In the genomic region with DNA sequence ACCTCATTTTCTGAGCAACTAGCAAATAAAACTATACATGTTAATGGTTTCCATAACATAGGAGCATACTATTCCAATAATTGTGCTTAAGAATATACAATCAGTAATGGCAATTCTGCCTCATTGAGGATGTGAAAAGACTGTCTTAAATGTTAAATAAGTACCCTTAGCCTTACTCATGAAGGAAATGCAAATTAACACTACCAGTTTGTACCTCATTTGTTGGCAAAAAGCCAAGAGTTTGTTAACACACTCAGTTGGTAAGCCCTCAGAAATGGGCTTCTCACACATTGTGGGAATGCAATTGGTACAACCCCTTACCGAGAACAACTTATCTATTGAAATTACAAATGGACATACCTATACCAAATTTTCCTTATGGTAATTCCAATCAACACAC, we compare ENCODE assay signal across 1 cellular context.
TF ChIP-seq lines count a peak whose summit lies in the region.

No MANE protein-coding gene starts in this region.

TF ChIP-seq in WTC11, 78 proteins besides CTCF, POLR2A, EP300 and RAD21 (continued from another document):
- no peak for TF ChIP-seq AR (CRISPR knock-in tag; IDR thresholded peaks at IDR 0.05)
- TF ChIP-seq, protein P1, sequence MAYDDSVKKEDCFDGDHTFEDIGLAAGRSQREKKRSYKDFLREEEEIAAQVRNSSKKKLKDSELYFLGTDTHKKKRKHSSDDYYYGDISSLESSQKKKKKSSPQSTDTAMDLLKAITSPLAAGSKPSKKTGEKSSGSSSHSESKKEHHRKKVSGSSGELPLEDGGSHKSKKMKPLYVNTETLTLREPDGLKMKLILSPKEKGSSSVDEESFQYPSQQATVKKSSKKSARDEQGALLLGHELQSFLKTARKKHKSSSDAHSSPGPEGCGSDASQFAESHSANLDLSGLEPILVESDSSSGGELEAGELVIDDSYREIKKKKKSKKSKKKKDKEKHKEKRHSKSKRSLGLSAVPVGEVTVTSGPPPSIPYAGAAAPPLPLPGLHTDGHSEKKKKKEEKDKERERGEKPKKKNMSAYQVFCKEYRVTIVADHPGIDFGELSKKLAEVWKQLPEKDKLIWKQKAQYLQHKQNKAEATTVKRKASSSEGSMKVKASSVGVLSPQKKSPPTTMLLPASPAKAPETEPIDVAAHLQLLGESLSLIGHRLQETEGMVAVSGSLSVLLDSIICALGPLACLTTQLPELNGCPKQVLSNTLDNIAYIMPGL (CRISPR knock-in tag; IDR thresholded peaks at IDR 0.05), result no peak
